Comparison of ENCODE assay signal across 8 cellular contexts in the genomic region with DNA sequence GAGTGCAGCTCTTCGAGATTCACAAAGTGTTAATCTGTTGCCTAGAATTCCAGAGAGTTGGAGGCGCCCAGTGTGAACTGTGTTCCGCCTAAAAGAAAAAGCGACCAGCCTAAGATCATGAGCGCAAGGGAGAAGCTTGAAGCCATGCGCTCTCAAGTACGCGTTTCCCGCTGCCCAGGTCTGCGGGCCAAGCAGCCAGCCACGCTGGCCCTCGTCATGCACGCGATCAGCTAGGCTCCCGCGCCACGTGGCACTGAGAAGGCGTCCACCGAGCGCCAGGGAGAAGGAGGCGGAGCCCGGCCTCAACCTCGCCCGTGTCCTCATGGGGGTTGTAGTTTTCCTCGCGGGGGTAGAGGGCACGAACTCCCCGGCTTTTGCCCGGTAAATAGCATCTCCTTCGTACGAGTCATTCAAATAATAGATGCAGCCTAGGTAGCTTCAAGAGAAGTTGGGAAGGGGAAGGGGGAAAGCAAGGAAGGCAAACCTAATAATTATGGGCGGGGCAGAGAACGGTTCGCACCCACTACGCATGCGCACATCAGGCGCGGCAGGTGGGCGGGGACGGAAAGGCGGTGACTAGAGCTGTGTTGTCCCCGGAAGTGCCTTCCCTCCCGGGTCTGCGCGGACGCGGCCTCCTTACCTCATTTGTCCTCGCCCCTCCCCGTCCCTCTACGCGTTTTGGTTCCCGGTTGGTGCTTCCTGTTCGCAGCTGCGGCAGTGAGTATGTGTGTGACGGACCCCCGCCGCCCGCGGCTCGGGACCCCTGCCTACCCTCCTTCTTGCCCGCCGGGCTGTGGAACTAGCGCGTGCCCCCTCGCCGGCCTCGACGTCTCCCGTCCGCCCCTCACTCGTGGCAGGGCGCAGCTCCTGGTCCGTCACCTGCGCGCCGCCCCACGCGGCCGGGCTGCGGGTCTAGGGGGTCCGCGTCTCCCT. TPM values are rescaled to one million over a fixed set of nuclear protein-coding genes. Genes with fewer than 3 reads are reported as not detected.
DNase-seq lines count a peak whose midpoint lies in the region; ATAC-seq lines count a peak whose summit lies in the region.

A gene (plus strand): TSS at position 668 of the 933 bp plus-strand sequence.

- peaks cover 0 to 3% (median 0%) of the 10 kb centered on the region in 5 donors for H3K9me3 Mint-ChIP-seq in CD8-positive, alpha-beta memory T cell

- DNase-seq in CD8-positive, alpha-beta memory T cell = peak; percentile 94 to 98 (median 97)
- DNase-seq in HS-5 (ENCODE audit: low read depth) (peak; percentile 89), lung microvascular endothelial cell (ENCODE audit: low read depth in 2 of 2) (peak; percentile 96)
- DNase-seq in NK-92 treated with Interleukin-12 subunit alpha and Interleukin-12 subunit beta, amount 100 ng/mL, for 24 hours (lab: John Stamatoyannopoulos, UW) = peak; percentile 95
- DNase-seq in activated CD8-positive, alpha-beta memory T cell treated with anti-CD3 and anti-CD28 coated beads for 24 hours = peak; percentile 99
- DNase-seq in effector CD8-positive, alpha-beta T cell (lab: John Stamatoyannopoulos, UW) = peak; percentile 98
- DNase-seq in stimulated activated CD4-positive, alpha-beta T cell treated with anti-CD3 and anti-CD28 coated beads, TNF-alpha, amount 100 ng/mL, for 48 hours (ENCODE audit: low read depth in 3 of 3) = peak; percentile 91 to 96 (median 94)

- no peaks in the 10 kb centered on the region for H3K36me3 ChIP-seq in CD8-positive, alpha-beta memory T cell (ENCODE audit: insufficient read depth, low read length)

- POLR2A ChIA-PET in CD8-positive, alpha-beta memory T cell (lab: Charles Lee) = interaction anchor here (0.6 to 2.6 kb wide), 11 partner anchors 9 to 546 kb away, joined by 3 to 31 read pairs (median 4); a partner anchor contains a TSS

- H3K4me3 ChIP-seq in CD8-positive, alpha-beta memory T cell (ENCODE audit: low read length) = peak within 1 kb of the TSS; percentile 85

- peak; percentile 92 for ATAC-seq in GM19468 (IDR thresholded peaks at IDR 0.05; ENCODE audit: extremely low read depth, unreplicated experiment)

- no peaks in the 10 kb centered on the region for H3K9me3 ChIP-seq in CD8-positive, alpha-beta memory T cell (ENCODE audit: low read length)

- H3K36me3 Mint-ChIP-seq in CD8-positive, alpha-beta memory T cell = peaks cover 0 to 15% (median 0%) of the 10 kb centered on the region in 3 donors

- no peaks in the 10 kb centered on the region for H3K27me3 Mint-ChIP-seq in CD8-positive, alpha-beta memory T cell

- H3K27ac Mint-ChIP-seq in CD8-positive, alpha-beta memory T cell = peak within 1 kb of the TSS; percentile 96 to 99 (median 99)

- CTCF ChIA-PET in CD8-positive, alpha-beta memory T cell (lab: Charles Lee) = interaction anchor here (1.1 to 3.3 kb wide), 8 partner anchors 11 to 294 kb away, joined by 3 to 10 read pairs (median 4); no protein-coding TSS in a partner anchor

- peak within 1 kb of the TSS; percentile 91 to 100 (median 98) for H3K4me3 Mint-ChIP-seq in CD8-positive, alpha-beta memory T cell

- no peaks in the 10 kb centered on the region for H3K27me3 ChIP-seq in CD8-positive, alpha-beta memory T cell (ENCODE audit: insufficient read depth, low read length, poor library complexity, severe bottlenecking)

- H3K4me1 ChIP-seq in CD8-positive, alpha-beta memory T cell (ENCODE audit: insufficient read depth, low read length) = peaks cover 35% of the 10 kb centered on the region

- peak within 1 kb of the TSS; percentile 98 for H3K27ac ChIP-seq in CD8-positive, alpha-beta memory T cell (ENCODE audit: low read depth, low read length)

- H3K4me1 Mint-ChIP-seq in CD8-positive, alpha-beta memory T cell = peaks cover 37 to 50% (median 49%) of the 10 kb centered on the region in 3 donors

RNA-seq across cellular contexts. Expression of the gene that starts here (rescaled TPM):
- total RNA-seq in CD8-positive, alpha-beta memory T cell = 10 to 100 TPM; 25.6 to 27.1 TPM
- 35.2 TPM for polyA plus RNA-seq in CD8-positive, alpha-beta memory T cell
- 6.5 and 9.9 TPM in 2 replicates for total RNA-seq in lung microvascular endothelial cell

Comparison
In these comparisons a context has a peak if more than half of its experiments do, and no peak if none do; other contexts are left out.
1. Peak in every context shown above with its lines: DNase-seq, ATAC-seq, H3K4me3 ChIP-seq and H3K27ac ChIP-seq.